17 cellular contexts compared by ENCODE assay signal in genomic region chr4:65599335-65599734, GRCh38.
"Had no signal": no experiment of that assay in that cellular context is flagged by ENCODE, and none has a peak within 500 bp of the region (broad histone marks: within the 10 kb centered on the region; RNA-seq: fewer than 3 reads in every experiment).

No MANE protein-coding gene starts in this region.

- DNase-seq: activated CD4-positive, alpha-beta memory T cell treated with anti-CD3 and anti-CD28 coated beads for 36 hours; activated gamma-delta T cell; activated T-cell treated with anti-CD3 and anti-CD28 coated beads, Interleukin-2, amount 50 U/mL, for 48 hours; anterior cingulate cortex; colonic mucosa; effector CD8-positive, alpha-beta T cell; head of caudate nucleus; islet precursor cell; pancreas; stimulated activated CD4-positive, alpha-beta T cell treated with anti-CD3 and anti-CD28 coated beads, Interleukin-15, amount 100 ng/mL, for 24 hours; stimulated activated CD4-positive, alpha-beta T cell treated with anti-CD3 and anti-CD28 coated beads, Interleukin-4, amount 100 ng/mL, for 24 hours; stimulated activated naive CD8-positive, alpha-beta T cell treated with anti-CD3 and anti-CD28 coated beads, Interleukin-15, amount 100 ng/mL, for 72 hours; T-cell; T1000 had no signal

- H3K36me3 ChIP-seq: colonic mucosa, pancreas, thoracic aorta had no signal

- H3K27ac ChIP-seq: colonic mucosa, epithelial cell of prostate, pancreas, thoracic aorta, VCaP had no signal

- H3K27me3 ChIP-seq: colonic mucosa, pancreas had no signal

- ATAC-seq: pancreas; stimulated activated naive CD8-positive, alpha-beta T cell treated with anti-CD3 and anti-CD28 coated beads, Interleukin-15, amount 100 ng/mL, for 72 hours; T-cell had no signal

- H3K9me3 ChIP-seq: colonic mucosa, pancreas, thoracic aorta had no signal

- H3K4me1 ChIP-seq: colonic mucosa, pancreas had no signal

- H3K4me3 ChIP-seq: colonic mucosa, pancreas, thoracic aorta had no signal
